Comparison of ENCODE assay signal across 21 cellular contexts in genomic region chr2:168147858-168148794, GRCh38.
DNase-seq lines count a peak whose midpoint lies in the region; ATAC-seq and TF ChIP-seq lines count a peak whose summit lies in the region.
"Had no signal": no experiment of that assay in that cellular context is flagged by ENCODE, and none has a peak within 500 bp of the region (broad histone marks: within the 10 kb centered on the region; RNA-seq: fewer than 3 reads in every experiment).

No MANE protein-coding gene starts in this region.

- H3K36me3 ChIP-seq in subcutaneous abdominal adipose tissue (ENCODE audit: control insufficient read depth in 5 of 5, insufficient read depth in 5 of 5, low read length in 5 of 5) (no peaks in the 10 kb centered on the region), MG63 (no peaks in the 10 kb centered on the region)

- H3K27ac Mint-ChIP-seq in CD14-positive monocyte, result peak overlapping the region; percentile 22 to 89 (median 71)
- peak overlapping the region; percentile 24 for H3K27ac Mint-ChIP-seq in activated T-helper 17 cell treated with anti-CD3 and anti-CD28 coated beads, Interleukin-2, amount 50 U/mL, for 72 hours
- H3K27ac Mint-ChIP-seq: HFFc6 had no signal

- H3K27ac ChIP-seq in subcutaneous abdominal adipose tissue (ENCODE audit: low read depth, low read length), result peak overlapping the region; percentile 73

- H3K27me3 Mint-ChIP-seq in CD14-positive monocyte (ENCODE audit: low read depth in 3 of 3), result peaks cover 0 to 2% (median 0%) of the 10 kb centered on the region in 3 donors
- H3K27me3 Mint-ChIP-seq in activated T-helper 17 cell treated with anti-CD3 and anti-CD28 coated beads, Interleukin-2, amount 50 U/mL, for 72 hours, result no peaks in the 10 kb centered on the region

- H3K4me3 ChIP-seq in subcutaneous abdominal adipose tissue (ENCODE audit: low read depth in 1 of 5, low read length in 5 of 5) (no peak overlapping the region), MG63 (no peak overlapping the region)

- peaks cover 20 to 23% of the 10 kb centered on the region in 2 donors for H3K36me3 Mint-ChIP-seq in CD14-positive monocyte
- no peaks in the 10 kb centered on the region for H3K36me3 Mint-ChIP-seq in activated T-helper 17 cell treated with anti-CD3 and anti-CD28 coated beads, Interleukin-2, amount 50 U/mL, for 72 hours (ENCODE audit: low read depth)

- H3K4me1 Mint-ChIP-seq in CD14-positive monocyte, result peaks cover 44% of the 10 kb centered on the region
- peaks cover 3% of the 10 kb centered on the region for H3K4me1 Mint-ChIP-seq in activated T-helper 17 cell treated with anti-CD3 and anti-CD28 coated beads, Interleukin-2, amount 50 U/mL, for 72 hours

- peaks cover 0 to 2% (median 0%) of the 10 kb centered on the region in 7 donors for H3K9me3 Mint-ChIP-seq in CD14-positive monocyte
- no peaks in the 10 kb centered on the region for H3K9me3 Mint-ChIP-seq in activated T-helper 17 cell treated with anti-CD3 and anti-CD28 coated beads, Interleukin-2, amount 50 U/mL, for 72 hours
- H3K9me3 Mint-ChIP-seq: HFFc6 had no signal

- ATAC-seq in activated T-helper 17 cell treated with anti-CD3 and anti-CD28 coated beads, Interleukin-2, amount 50 U/mL, for 72 hours (replicated peaks), result no peak
- ATAC-seq in HG03460 (IDR thresholded peaks at IDR 0.05; ENCODE audit: unreplicated experiment) (no peak), HG02610 (IDR thresholded peaks at IDR 0.05; ENCODE audit: unreplicated experiment) (no peak)
- ATAC-seq: Panc1 had no signal

- no peak for TF ChIP-seq CTCF in CD14-positive monocyte (IDR thresholded peaks at IDR 0.05)

- H3K4me1 ChIP-seq in subcutaneous abdominal adipose tissue (ENCODE audit: control insufficient read depth in 5 of 5, insufficient read depth in 5 of 5, low read length in 5 of 5), result peaks cover 14 to 43% (median 33%) of the 10 kb centered on the region in 5 donors

- H3K9me3 ChIP-seq in subcutaneous abdominal adipose tissue (ENCODE audit: control insufficient read depth in 5 of 5, low read length in 5 of 5), result no peaks in the 10 kb centered on the region
- H3K9me3 ChIP-seq in MG63, result no peaks in the 10 kb centered on the region

- intact Hi-C loops in CD14-positive monocyte (cut with micrococcal nuclease), result no loop called here

- H3K9ac ChIP-seq in subcutaneous abdominal adipose tissue (ENCODE audit: low read length in 5 of 5), result peak overlapping the region in 1 of 5 donors; percentile 11

- no peaks in the 10 kb centered on the region for H3K27me3 ChIP-seq in subcutaneous abdominal adipose tissue (ENCODE audit: control insufficient read depth in 5 of 5, insufficient read depth in 4 of 5, low read length in 5 of 5)
- H3K27me3 ChIP-seq in MG63, result no peaks in the 10 kb centered on the region

- H3K4me3 Mint-ChIP-seq in CD14-positive monocyte, result no peak overlapping the region
- H3K4me3 Mint-ChIP-seq in activated T-helper 17 cell treated with anti-CD3 and anti-CD28 coated beads, Interleukin-2, amount 50 U/mL, for 72 hours, result no peak overlapping the region
- H3K4me3 Mint-ChIP-seq: HFFc6 had no signal

- DNase-seq in CD14-positive monocyte (ENCODE audit: low spot score) (no peak), fibroblast of peridontal ligament (ENCODE audit: extremely low read depth) (peak; percentile 27), MG63 (no peak), NCI-H1930 (lab: John Stamatoyannopoulos, UW) (no peak)
- DNase-seq: C1 segment of cervical spinal cord, DMS53, GDM1, H7, HFFc6, KG1, NCI-H1092 treated with DMSO at 0.1 percent for 48 hours, NCI-H146, NCI-H2029 treated with DMSO at 0.1 percent for 48 hours, NCI-H226, NCI-H524, NCI-H82 had no signal
